In genomic region chr1:55571767-55572166, GRCh38 we compare ENCODE assay signal across 17 cellular contexts.
DNase-seq lines count a peak whose midpoint lies in the region; ATAC-seq, FAIRE-seq and TF ChIP-seq lines count a peak whose summit lies in the region.
"Had no signal": no experiment of that assay in that cellular context is flagged by ENCODE, and none has a peak within 500 bp of the region (broad histone marks: within the 10 kb centered on the region; RNA-seq: fewer than 3 reads in every experiment).

No MANE protein-coding gene starts in this region.

- DNase-seq in EH (ENCODE audit: low read depth) = peak; percentile 41
- DNase-seq in M059J (ENCODE audit: low read depth) = peak; percentile 50
- peak; percentile 50 for DNase-seq in hepatic stellate cell (ENCODE audit: low spot score)
- DNase-seq in stromal cell of bone marrow (ENCODE audit: low read depth) = peak; percentile 54
- no peak for DNase-seq in GM12891 (ENCODE audit: insufficient read length, low spot score)
- DNase-seq: 8988T; ACHN; C1 segment of cervical spinal cord; CD4-positive, alpha-beta T cell; DMS79; GDM1; GOT3; H9; KBM-7 had no signal

- FAIRE-seq in GM12891 (lab: Jason Lieb, UNC) = no peak
- FAIRE-seq: GM19239 had no signal

- no peak for TF ChIP-seq POLR2A in GM12891 (IDR thresholded peaks at IDR 0.05; ENCODE audit: low read depth, low read length)

- ATAC-seq in HG03460 (IDR thresholded peaks at IDR 0.05; ENCODE audit: unreplicated experiment) (no peak), HG02981 (IDR thresholded peaks at IDR 0.05; ENCODE audit: unreplicated experiment) (no peak)

TF ChIP-seq in GM12891, 5 proteins besides CTCF, POLR2A, EP300 and RAD21:
- TF ChIP-seq TAF1 (IDR thresholded peaks at IDR 0.05; ENCODE audit: low read depth, low read length) (no peak), POLR2AphosphoS5 (IDR thresholded peaks at IDR 0.05; ENCODE audit: low read depth, low read length) (no peak), SPI1 (IDR thresholded peaks at IDR 0.05; ENCODE audit: low read depth, low read length) (no peak), POU2F2 (IDR thresholded peaks at IDR 0.05; ENCODE audit: low read depth, low read length) (no peak), PAX5 (IDR thresholded peaks at IDR 0.05; ENCODE audit: insufficient read depth, low read length, severe bottlenecking) (no peak)
